In genomic region chr18:79524181-79525078, GRCh38 we compare ENCODE assay signal across 8 cellular contexts.
DNase-seq lines count a peak whose midpoint lies in the region; ATAC-seq lines count a peak whose summit lies in the region.

No MANE protein-coding gene starts in this region.

- ATAC-seq in GM19455 (IDR thresholded peaks at IDR 0.05; ENCODE audit: unreplicated experiment) = peak; percentile 23
- ATAC-seq in HG03354 (IDR thresholded peaks at IDR 0.05; ENCODE audit: poor library complexity, severe bottlenecking, unreplicated experiment) = peak; percentile 38
- ATAC-seq in activated CD8-positive, alpha-beta memory T cell treated with anti-CD3 and anti-CD28 coated beads, Interleukin-2, amount 10 ng/mL, durations not matched to agents 7 days and 5 days = peak; percentile 29

- DNase-seq in activated CD8-positive, alpha-beta memory T cell treated with anti-CD3 and anti-CD28 coated beads, Interleukin-2, amount 10 ng/mL, durations not matched to agents 7 days and 5 days = peak; percentile 68
- DNase-seq in neuronal stem cell (ENCODE audit: low spot score) (no peak), DMS79 treated with DMSO at 0.1 percent for 48 hours (lab: John Stamatoyannopoulos, UW) (no peak), foreskin melanocyte (no peak), SIG-M5 treated with dmso at 0.1 percent for 504 hours (lab: John Stamatoyannopoulos, UW; ENCODE audit: unreplicated experiment) (no peak), NCI-H146 (lab: John Stamatoyannopoulos, UW) (no peak)

- no peaks in the 10 kb centered on the region for H3K27me3 Mint-ChIP-seq in activated CD8-positive, alpha-beta memory T cell treated with anti-CD3 and anti-CD28 coated beads, Interleukin-2, amount 10 ng/mL, durations not matched to agents 7 days and 5 days

- H3K79me1 ChIP-seq in neuronal stem cell (ENCODE audit: low read depth, low read length) = no peaks in the 10 kb centered on the region

- no peak overlapping the region for H3K27ac ChIP-seq in neuronal stem cell (replicated peaks; ENCODE audit: low read length)

- peak overlapping the region; percentile 76 for H3K14ac ChIP-seq in neuronal stem cell (ENCODE audit: low read length)

- no peak overlapping the region for H3K4me3 ChIP-seq in neuronal stem cell (ENCODE audit: low read length in 2 of 2)

- H2BK120ac ChIP-seq in neuronal stem cell (ENCODE audit: low read depth, low read length) = no peak overlapping the region

- H2AK5ac ChIP-seq in neuronal stem cell (ENCODE audit: low read depth, low read length) = peak overlapping the region; percentile 68

- H3K36me3 ChIP-seq in neuronal stem cell (replicated peaks in 1 of 2; ENCODE audit: control insufficient read depth in 2 of 2, insufficient read depth in 2 of 2, low read length in 2 of 2) = no peaks in the 10 kb centered on the region

- no peaks in the 10 kb centered on the region for H3K4me1 ChIP-seq in neuronal stem cell (ENCODE audit: control insufficient read depth in 2 of 2, insufficient read depth in 1 of 2, low read depth in 1 of 2, low read length in 2 of 2)

- peaks cover 0 to 10% (median 0%) of the 10 kb centered on the region in 3 experiments for H3K27me3 ChIP-seq in neuronal stem cell (ENCODE audit: control insufficient read depth in 3 of 3, insufficient read depth in 3 of 3, low read depth in 1 of 3, low read length in 3 of 3)

- peak overlapping the region; percentile 46 for H3K4me3 Mint-ChIP-seq in activated CD8-positive, alpha-beta memory T cell treated with anti-CD3 and anti-CD28 coated beads, Interleukin-2, amount 10 ng/mL, durations not matched to agents 7 days and 5 days

- no peak overlapping the region for H2AFZ ChIP-seq in neuronal stem cell (ENCODE audit: low read length)

- H3K9me3 Mint-ChIP-seq in activated CD8-positive, alpha-beta memory T cell treated with anti-CD3 and anti-CD28 coated beads, Interleukin-2, amount 10 ng/mL, durations not matched to agents 7 days and 5 days (ENCODE audit: low read depth) = no peaks in the 10 kb centered on the region

- peak overlapping the region; percentile 35 for H3K18ac ChIP-seq in neuronal stem cell (ENCODE audit: low read length)

- peak overlapping the region; percentile 2 for H2BK5ac ChIP-seq in neuronal stem cell (ENCODE audit: low read length)

- no peaks in the 10 kb centered on the region for H3K9me3 ChIP-seq in neuronal stem cell (replicated peaks in 1 of 2; ENCODE audit: control insufficient read depth in 2 of 2, insufficient read depth in 1 of 2, low read depth in 1 of 2, low read length in 2 of 2)

- H2BK15ac ChIP-seq in neuronal stem cell (ENCODE audit: low read length) = no peak overlapping the region

- no CpG with 5 or more reads among the region's 63 CpGs for WGBS in neuronal stem cell (ENCODE audit: extremely low coverage in 2 of 2, insufficient read length in 2 of 2, insufficient replicate concordance in 1 of 2), 2 donors

- H3K4ac ChIP-seq in neuronal stem cell (ENCODE audit: low read length) = peak overlapping the region; percentile 67

- no peak overlapping the region for H4K91ac ChIP-seq in neuronal stem cell (ENCODE audit: low read depth, low read length, poor library complexity)

- no peak overlapping the region for H3K9ac ChIP-seq in neuronal stem cell (ENCODE audit: low read depth, low read length, poor library complexity)

- peaks cover 2% of the 10 kb centered on the region for H3K36me3 Mint-ChIP-seq in activated CD8-positive, alpha-beta memory T cell treated with anti-CD3 and anti-CD28 coated beads, Interleukin-2, amount 10 ng/mL, durations not matched to agents 7 days and 5 days

- CTCF ChIA-PET in activated CD8-positive, alpha-beta memory T cell treated with anti-CD3 and anti-CD28 coated beads, Interleukin-2, amount 10 ng/mL, durations not matched to agents 7 days and 5 days (lab: Charles Lee) = interaction anchor here (0.9 to 2.1 kb wide), 7 partner anchors 119 to 144 kb away, joined by 3 to 9 read pairs (median 5); no protein-coding TSS in a partner anchor

- H3K4me1 Mint-ChIP-seq in activated CD8-positive, alpha-beta memory T cell treated with anti-CD3 and anti-CD28 coated beads, Interleukin-2, amount 10 ng/mL, durations not matched to agents 7 days and 5 days = peaks cover 45% of the 10 kb centered on the region

- H3K27ac Mint-ChIP-seq in activated CD8-positive, alpha-beta memory T cell treated with anti-CD3 and anti-CD28 coated beads, Interleukin-2, amount 10 ng/mL, durations not matched to agents 7 days and 5 days = peak overlapping the region; percentile 85

- no peak overlapping the region for H3K4me2 ChIP-seq in neuronal stem cell (ENCODE audit: insufficient read depth, low read length, poor library complexity, severe bottlenecking)

- H4K8ac ChIP-seq in neuronal stem cell (ENCODE audit: low read depth, low read length) = no peak overlapping the region

- H3K23ac ChIP-seq in neuronal stem cell (ENCODE audit: low read depth, low read length, poor library complexity) = peak overlapping the region; percentile 43

- H2BK12ac ChIP-seq in neuronal stem cell (ENCODE audit: low read length) = no peak overlapping the region
